12 cellular contexts compared by ENCODE assay signal in the genomic region with DNA sequence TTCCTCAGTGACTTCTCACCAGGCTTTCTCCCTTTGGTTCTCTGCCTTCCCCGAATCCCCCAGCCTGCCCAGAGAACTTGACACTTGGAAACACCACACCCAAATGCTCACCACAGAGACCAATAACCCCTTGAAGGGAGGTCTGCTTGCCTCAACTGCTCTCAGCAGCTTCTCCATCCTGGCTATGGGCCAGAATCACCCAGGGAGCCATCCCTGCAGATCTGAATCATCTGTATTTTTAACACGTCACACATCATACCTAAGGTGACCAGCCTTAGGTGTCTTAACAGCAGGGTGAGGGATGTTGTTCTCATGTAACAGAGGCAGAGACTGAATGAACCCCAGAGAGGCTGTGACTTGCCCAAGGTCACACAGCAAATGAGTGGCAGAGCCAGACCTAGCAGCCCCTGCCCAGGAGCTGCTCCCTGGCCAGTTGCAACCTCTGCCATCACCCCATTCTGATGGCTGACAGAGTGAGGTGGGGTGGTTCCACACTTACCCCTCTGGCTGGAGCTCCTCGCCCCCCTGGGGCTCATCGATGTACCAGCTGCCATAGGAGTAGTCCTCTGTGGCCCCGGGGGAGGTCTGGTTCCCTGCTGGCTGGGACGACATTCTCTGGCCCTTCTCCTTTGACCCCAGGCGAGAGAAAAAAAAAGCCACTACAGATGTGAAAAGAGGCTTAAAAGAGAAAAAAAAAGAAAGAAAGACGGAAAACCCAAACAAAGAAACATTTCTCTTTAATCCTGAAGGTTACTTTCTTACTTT. TPM values are rescaled to one million over a fixed set of nuclear protein-coding genes. Genes with fewer than 3 reads are reported as not detected.
DNase-seq lines count a peak whose midpoint lies in the region; ATAC-seq, FAIRE-seq and TF ChIP-seq lines count a peak whose summit lies in the region.
"Had no signal": no experiment of that assay in that cellular context is flagged by ENCODE, and none has a peak within 500 bp of the region (broad histone marks: within the 10 kb centered on the region; RNA-seq: fewer than 3 reads in every experiment).

No MANE protein-coding gene starts in this region.

- no TSS peak for BruUV-seq in Calu3 (replicated peaks; lab: Mats Ljungman, UMichigan)

- no peak for FAIRE-seq in kidney (lab: Jason Lieb, UNC)

- H3K36me3 ChIP-seq in kidney (ENCODE audit: control insufficient read depth in 1 of 2, insufficient read depth in 2 of 2, low read length in 2 of 2), result no peaks in the 10 kb centered on the region

- peaks cover 34% of the 10 kb centered on the region for H3K36me3 Mint-ChIP-seq in Calu3 (ENCODE audit: insufficient read depth, unreplicated experiment)
- H3K36me3 Mint-ChIP-seq in nephron progenitor cell (ENCODE audit: low read depth), result peaks cover 4% of the 10 kb centered on the region
- H3K36me3 Mint-ChIP-seq: memory B cell had no signal

- H3K9me3 Mint-ChIP-seq in Calu3 (ENCODE audit: low read depth, unreplicated experiment) (no peaks in the 10 kb centered on the region), nephron progenitor cell (no peaks in the 10 kb centered on the region)
- H3K9me3 Mint-ChIP-seq: central memory CD8-positive, alpha-beta T cell; memory B cell had no signal

- ATAC-seq in GM18517 (IDR thresholded peaks at IDR 0.05; ENCODE audit: unreplicated experiment), result no peak

- peaks cover 11 to 17% of the 10 kb centered on the region in 2 donors for H3K4me1 ChIP-seq in kidney (ENCODE audit: control insufficient read depth in 1 of 2, insufficient read depth in 1 of 2, low read depth in 1 of 2, low read length in 2 of 2)

- H3K4me3 Mint-ChIP-seq in Calu3 (ENCODE audit: low read depth, unreplicated experiment), result peak overlapping the region; percentile 46
- peak overlapping the region; percentile 81 for H3K4me3 Mint-ChIP-seq in nephron progenitor cell
- H3K4me3 Mint-ChIP-seq: central memory CD8-positive, alpha-beta T cell; memory B cell had no signal

- DNase-seq in Calu3 (no peak), NCI-H146 treated with DMSO at 0.1 percent for 48 hours (lab: John Stamatoyannopoulos, UW; ENCODE audit: unreplicated experiment) (peak; percentile 36), choroid plexus epithelial cell (ENCODE audit: low read depth) (peak; percentile 95), nephron progenitor cell (no peak), H4 (ENCODE audit: low spot score) (no peak), kidney (no peak), OCI-M2 (lab: John Stamatoyannopoulos, UW; ENCODE audit: unreplicated experiment) (no peak)
- DNase-seq: NCI-H187 had no signal

- H3K27ac Mint-ChIP-seq in Calu3 (ENCODE audit: unreplicated experiment), result peak overlapping the region; percentile 93
- peak overlapping the region; percentile 91 for H3K27ac Mint-ChIP-seq in nephron progenitor cell
- H3K27ac Mint-ChIP-seq: memory B cell had no signal

- peak overlapping the region; percentile 53 for H3K4me3 ChIP-seq in choroid plexus epithelial cell (ENCODE audit: low read depth, low read length)
- H3K4me3 ChIP-seq in kidney (ENCODE audit: low read length in 2 of 2), result no peak overlapping the region

- H3K9ac ChIP-seq in kidney (ENCODE audit: low read length in 2 of 2), result no peak overlapping the region

- H3K4me1 Mint-ChIP-seq in Calu3 (ENCODE audit: low read depth, unreplicated experiment) (peaks cover 63% of the 10 kb centered on the region), nephron progenitor cell (peaks cover 80% of the 10 kb centered on the region)
- H3K4me1 Mint-ChIP-seq: central memory CD8-positive, alpha-beta T cell; memory B cell had no signal

- H3K27me3 Mint-ChIP-seq in Calu3 (ENCODE audit: unreplicated experiment) (no peaks in the 10 kb centered on the region), nephron progenitor cell (ENCODE audit: low read depth, poor library complexity) (peaks cover 9% of the 10 kb centered on the region)

- no peak overlapping the region for H3K27ac ChIP-seq in kidney (ENCODE audit: low read depth in 2 of 2, low read length in 2 of 2)
- H3K27ac ChIP-seq: C4-2B had no signal

- intact Hi-C loops in Calu3 (cut with micrococcal nuclease; ENCODE audit: unreplicated experiment), result loop anchor here (5.0 kb wide), 4 partner anchors 35 to 450 kb away; a partner anchor contains a TSS
- intact Hi-C loops in kidney (cut with DNase I), result no loop called here

- TF ChIP-seq CTCF in Calu3 (IDR thresholded peaks at IDR 0.05; ENCODE audit: unreplicated experiment) (no peak), choroid plexus epithelial cell (conservative IDR thresholded peaks at IDR 0.05; ENCODE audit: low read depth, low read length) (no peak), nephron progenitor cell (IDR thresholded peaks at IDR 0.05) (no peak), kidney (IDR thresholded peaks at IDR 0.05; ENCODE audit: borderline replicate concordance, extremely low read depth, insufficient read depth) (no peak)

- CTCF ChIA-PET in Calu3 (lab: Charles Lee), result no interaction called here

- no peaks in the 10 kb centered on the region for H3K9me3 ChIP-seq in kidney (ENCODE audit: control insufficient read depth in 1 of 2, low read length in 2 of 2)

RNA-seq across cellular contexts. Expression of a gene that starts 0.7 kb away (rescaled TPM):
- total RNA-seq in Calu3 (2022) (5.9 and 8.4 TPM in 2 replicates), kidney (2.0 TPM)
- 12.9 and 16.8 TPM in 2 replicates for total RNA-seq in H4 (2014; rRNA removed; shearing (Covaris generic))
- polyA plus RNA-seq in kidney (ENCODE audit: insufficient read depth, low read depth, low replicate concordance), result 31.9 TPM

RNA-seq across cellular contexts. Expression of a gene that starts 28.3 kb away (rescaled TPM):
- total RNA-seq in Calu3 (2022) (not detected in 2 replicates), kidney (30.2 TPM)
- total RNA-seq in H4 (2014; rRNA removed; shearing (Covaris generic)), result 0.06 TPM in 1 of 2 replicates, not detected in the other
- 18.8 TPM for polyA plus RNA-seq in kidney (ENCODE audit: insufficient read depth, low read depth, low replicate concordance)

RNA-seq across cellular contexts. Expression of a gene that starts 34.3 kb away (rescaled TPM):
- total RNA-seq in Calu3 (2022), result 2.1 and 2.7 TPM in 2 replicates
- 2.0 and 2.8 TPM in 2 replicates for total RNA-seq in H4 (2014; rRNA removed; shearing (Covaris generic))
- total RNA-seq in kidney, result 0.63 TPM
- not detected for polyA plus RNA-seq in kidney (ENCODE audit: insufficient read depth, low read depth, low replicate concordance)

Comparison
In these comparisons a context has a peak if more than half of its experiments do, and no peak if none do; other contexts are left out.
1. DNase-seq: peak in NCI-H146 treated with DMSO at 0.1 percent for 48 hours (single experiment) and choroid plexus epithelial cell (single experiment); none in Calu3 (single experiment), nephron progenitor cell (single experiment), H4 (single experiment), kidney (single experiment) and OCI-M2 (single experiment).
2. RNA of a gene that starts 28.3 kb away (total RNA-seq): 30.2 TPM in kidney (single experiment); 0.06 TPM in H4 and not detected in Calu3; every median in the first group is over 10 times any median in the second.